12 cellular contexts compared by ENCODE assay signal in the genomic region with DNA sequence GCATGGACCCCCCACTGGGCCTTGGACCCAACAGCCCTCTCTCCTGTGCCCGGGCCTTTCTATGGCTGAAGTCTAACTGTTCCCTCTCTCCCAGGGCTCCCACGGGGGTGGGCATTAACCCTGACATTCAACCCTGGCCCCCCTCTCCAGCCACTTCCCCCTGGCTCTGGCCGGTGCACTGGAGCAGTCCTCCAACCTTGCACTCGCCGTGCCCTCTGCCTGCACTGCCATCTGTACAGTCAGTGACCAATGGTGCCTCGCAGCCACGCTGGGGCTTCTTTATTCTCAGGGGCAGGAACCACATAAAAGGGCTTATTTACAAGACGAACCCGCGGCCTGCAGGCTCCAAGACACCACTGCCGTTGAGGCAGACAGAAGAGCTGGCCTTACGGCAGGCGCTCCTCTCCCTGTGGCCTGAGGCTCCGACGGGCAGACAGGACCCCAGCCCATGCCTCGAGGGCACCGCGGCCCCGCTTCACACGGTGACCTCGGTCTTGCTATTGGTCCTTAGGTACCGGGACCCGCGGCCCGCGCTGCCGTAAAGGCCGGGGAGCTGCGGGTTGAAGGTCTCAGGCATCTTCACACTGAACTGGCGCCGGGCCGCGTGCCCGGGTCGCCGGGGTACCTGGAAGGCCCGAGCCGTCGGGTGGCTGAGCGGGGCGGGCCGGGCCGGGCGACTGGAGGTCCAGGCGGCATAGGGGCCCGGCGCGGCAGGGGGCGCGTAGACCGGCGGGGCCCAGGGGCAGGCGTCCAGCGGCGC. TPM values are rescaled to one million over a fixed set of nuclear protein-coding genes. Genes with fewer than 3 reads are reported as not detected.
DNase-seq lines count a peak whose midpoint lies in the region; ATAC-seq and TF ChIP-seq lines count a peak whose summit lies in the region.
"Had no signal": no experiment of that assay in that cellular context is flagged by ENCODE, and none has a peak within 500 bp of the region (broad histone marks: within the 10 kb centered on the region; RNA-seq: fewer than 3 reads in every experiment).

No MANE protein-coding gene starts in this region.

- H3K4me1 Mint-ChIP-seq in endodermal cell (peaks cover 4% of the 10 kb centered on the region), natural killer cell (peaks cover 12 to 37% of the 10 kb centered on the region in 2 donors)

- ATAC-seq in natural killer cell (no peak), PC-3 (no peak), HG03175 (IDR thresholded peaks at IDR 0.05; ENCODE audit: unreplicated experiment) (no peak), GM19035 (IDR thresholded peaks at IDR 0.05; ENCODE audit: unreplicated experiment) (no peak)

- H3K4me3 Mint-ChIP-seq in endodermal cell (no peak overlapping the region), natural killer cell (peak overlapping the region; percentile 83)

- H3K36me3 Mint-ChIP-seq in endodermal cell (ENCODE audit: low read depth) (peaks cover 12% of the 10 kb centered on the region), natural killer cell (no peaks in the 10 kb centered on the region)

- H2AFZ ChIP-seq in PC-3 (ENCODE audit: low read length) = no peak overlapping the region

- peaks cover 51% of the 10 kb centered on the region for H3K27me3 Mint-ChIP-seq in endodermal cell (ENCODE audit: insufficient read depth)
- peaks cover 12 to 24% of the 10 kb centered on the region in 2 donors for H3K27me3 Mint-ChIP-seq in natural killer cell (ENCODE audit: low read depth in 2 of 2)

- BruUV-seq in PC-3 (replicated peaks; lab: Mats Ljungman, UMichigan) = no TSS peak

- H3K9me2 ChIP-seq in PC-3 (replicated peaks; ENCODE audit: low read length) = no peaks in the 10 kb centered on the region

- H3K4me1 ChIP-seq in HEK293 (ENCODE audit: control insufficient read depth, insufficient read depth, low read length) (no peaks in the 10 kb centered on the region; the same call in 1 of the 2 replicates), endodermal cell (ENCODE audit: control insufficient read depth, insufficient read depth, low read length) (peaks cover 5% of the 10 kb centered on the region), PC-3 (ENCODE audit: insufficient read depth, low read length) (no peaks in the 10 kb centered on the region)

- POLR2A ChIA-PET in HEK293 (lab: Yijun Ruan, JAX) = interaction anchor here (1.8 kb wide), 1 partner anchor 10 kb away, joined by 5 read pairs; no protein-coding TSS in a partner anchor
- POLR2A ChIA-PET in PC-3 (lab: Charles Lee; ENCODE audit: unreplicated experiment) = no interaction called here

- 23 to 35% methylated on average over 44 to 55 of the region's 55 CpGs for WGBS in endodermal cell (ENCODE audit: insufficient coverage in 1 of 2, insufficient read length in 1 of 2), 2 experiments

- H3K4me2 ChIP-seq in PC-3 (ENCODE audit: low read length) = no peak overlapping the region

- H3K9ac ChIP-seq in endodermal cell (ENCODE audit: extremely low read depth, low read length, poor library complexity, severe bottlenecking) (no peak overlapping the region), PC-3 (ENCODE audit: low read length) (no peak overlapping the region)

- H3K27me3 ChIP-seq in endodermal cell (ENCODE audit: control insufficient read depth, insufficient read depth, low read length, poor library complexity, severe bottlenecking) = peaks cover 60% of the 10 kb centered on the region
- H3K27me3 ChIP-seq in PC-3 (ENCODE audit: low read length) = 0 out of 2 replicates have a peak, but pooled peaks cover 6% of the 10 kb centered on the region

- H3K9me3 Mint-ChIP-seq in endodermal cell = no peaks in the 10 kb centered on the region
- no peaks in the 10 kb centered on the region for H3K9me3 Mint-ChIP-seq in natural killer cell
- H3K9me3 Mint-ChIP-seq: activated T-helper 2 cell treated with anti-CD3 and anti-CD28 coated beads, Interferon-gamma antibody, Interleukin-2, Interleukin-4, amounts not matched to agents 10 μg/mL and 5 μg/mL and 100 μg/mL, durations not matched to agents 14 hours and 24 hours and 36 hours had no signal

- intact Hi-C loops in natural killer cell (cut with micrococcal nuclease) = no loop called here
- intact Hi-C loops in PC-3 (cut with micrococcal nuclease) = no loop called here

- H3K27ac ChIP-seq in HEK293 (ENCODE audit: extremely low read depth, low read depth, low read length) (no peak overlapping the region; the same call in 1 of the 2 replicates), endodermal cell (ENCODE audit: low read depth, low read length) (no peak overlapping the region), PC-3 (ENCODE audit: low read length) (no peak overlapping the region)

- H3K9me3 ChIP-seq in HEK293 (ENCODE audit: control insufficient read depth, insufficient read depth, low read depth, low read length) (no peaks in the 10 kb centered on the region), endodermal cell (ENCODE audit: control insufficient read depth, low read length) (no peaks in the 10 kb centered on the region), PC-3 (ENCODE audit: low read length) (no peaks in the 10 kb centered on the region)

- CTCF ChIA-PET in HEK293 (lab: Yijun Ruan, JAX) (interaction anchor here (1.9 kb wide), 1 partner anchor 163 kb away, joined by 5 read pairs; no protein-coding TSS in a partner anchor), PC-3 (lab: Charles Lee) (no interaction called here)

- no peak overlapping the region for H3K27ac Mint-ChIP-seq in endodermal cell
- peak overlapping the region in 1 of 2 donors; percentile 65 for H3K27ac Mint-ChIP-seq in natural killer cell
- H3K27ac Mint-ChIP-seq: activated T-helper 2 cell treated with anti-CD3 and anti-CD28 coated beads, Interferon-gamma antibody, Interleukin-2, Interleukin-4, amounts not matched to agents 10 μg/mL and 5 μg/mL and 100 μg/mL, durations not matched to agents 14 hours and 24 hours and 36 hours had no signal

- H3K36me3 ChIP-seq in HEK293 (ENCODE audit: control insufficient read depth in 2 of 2, insufficient read depth in 1 of 2, low read length in 2 of 2) (peaks cover 0 to 33% of the 10 kb centered on the region in 2 experiments; a peak in 1 of 3 replicates), endodermal cell (ENCODE audit: control insufficient read depth, insufficient read depth, low read length) (peaks cover 4% of the 10 kb centered on the region), PC-3 (ENCODE audit: low read depth, low read length) (no peaks in the 10 kb centered on the region)

- no peak overlapping the region for H3K4me3 ChIP-seq in HEK293 (ENCODE audit: low read depth, low read length)
- no peak overlapping the region for H3K4me3 ChIP-seq in endodermal cell (ENCODE audit: low read length)
- no peak overlapping the region for H3K4me3 ChIP-seq in PC-3 (ENCODE audit: low read length)

- TF ChIP-seq CTCF in HEK293 (tag by site-specific recombination; IDR thresholded peaks at IDR 0.05) (no peak), endodermal cell (conservative IDR thresholded peaks at IDR 0.05) (no peak), natural killer cell (IDR thresholded peaks at IDR 0.05) (no peak), PC-3 (conservative IDR thresholded peaks at IDR 0.05; ENCODE audit: low read depth, low read length) (no peak)

- no peaks in the 10 kb centered on the region for H3F3A ChIP-seq in PC-3 (ENCODE audit: low read length, unreplicated experiment)

- no peaks in the 10 kb centered on the region for H4K20me1 ChIP-seq in PC-3 (ENCODE audit: low read length)

- peak; percentile 25 for DNase-seq in Ammon's horn (ENCODE audit: low spot score)
- DNase-seq in endodermal cell = peak; percentile 79
- DNase-seq in natural killer cell = no peak
- no peak for DNase-seq in PC-3
- no peak for DNase-seq in LoVo (ENCODE audit: low spot score)
- DNase-seq: effector CD8-positive, alpha-beta T cell; NCI-H345 had no signal

- no peaks in the 10 kb centered on the region for H3K79me2 ChIP-seq in PC-3 (ENCODE audit: low read length)

TF ChIP-seq in HEK293, 187 proteins besides CTCF, POLR2A, EP300 and RAD21 (continues in another document):
- TF ChIP-seq ZSCAN30 (tag by site-specific recombination; IDR thresholded peaks at IDR 0.05) (no peak), ZNF146 (tag by site-specific recombination; IDR thresholded peaks at IDR 0.05) (no peak), GLIS2 (tag by site-specific recombination; IDR thresholded peaks at IDR 0.05) (0 out of 2 replicates have a peak, but pooled peaks have one; percentile 3)
- TF ChIP-seq, protein P1, sequence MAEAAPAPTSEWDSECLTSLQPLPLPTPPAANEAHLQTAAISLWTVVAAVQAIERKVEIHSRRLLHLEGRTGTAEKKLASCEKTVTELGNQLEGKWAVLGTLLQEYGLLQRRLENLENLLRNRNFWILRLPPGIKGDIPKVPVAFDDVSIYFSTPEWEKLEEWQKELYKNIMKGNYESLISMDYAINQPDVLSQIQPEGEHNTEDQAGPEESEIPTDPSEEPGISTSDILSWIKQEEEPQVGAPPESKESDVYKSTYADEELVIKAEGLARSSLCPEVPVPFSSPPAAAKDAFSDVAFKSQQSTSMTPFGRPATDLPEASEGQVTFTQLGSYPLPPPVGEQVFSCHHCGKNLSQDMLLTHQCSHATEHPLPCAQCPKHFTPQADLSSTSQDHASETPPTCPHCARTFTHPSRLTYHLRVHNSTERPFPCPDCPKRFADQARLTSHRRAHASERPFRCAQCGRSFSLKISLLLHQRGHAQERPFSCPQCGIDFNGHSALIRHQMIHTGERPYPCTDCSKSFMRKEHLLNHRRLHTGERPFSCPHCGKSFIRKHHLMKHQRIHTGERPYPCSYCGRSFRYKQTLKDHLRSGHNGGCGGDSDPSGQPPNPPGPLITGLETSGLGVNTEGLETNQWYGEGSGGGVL (tag by site-specific recombination; IDR thresholded peaks at IDR 0.05) = no peak

RNA-seq across cellular contexts. Expression of gene SHISA8, which starts 5.4 kb away (rescaled TPM):
- total RNA-seq in endodermal cell (under 1 TPM in 1 of 2 donors, not detected in 1; 0.58 TPM), natural killer cell (under 1 TPM in 1 of 3 donors, not detected in 2; 0.24 TPM), PC-3 (2014; rRNA removed) (not detected in 2 replicates)
- polyA plus RNA-seq in endodermal cell (2013, experiment 1 of 2) = 0.57 TPM
- polyA plus RNA-seq in endodermal cell (2013, experiment 2 of 2) = 0.70 TPM
- total RNA-seq: kidney epithelial cell had no signal

RNA-seq across cellular contexts. Expression of gene TNFRSF13C, which starts 17.1 kb away (rescaled TPM):
- total RNA-seq in endodermal cell (1 to 10 TPM; 1.7 to 3.3 TPM), natural killer cell (1 to 10 TPM; 2.4 to 3.2 (median 2.7) TPM), PC-3 (2014; rRNA removed) (0.58 and 0.66 TPM in 2 replicates)
- polyA plus RNA-seq in endodermal cell (2013, experiment 1 of 2) = 3.1 TPM
- polyA plus RNA-seq in endodermal cell (2013, experiment 2 of 2) = 2.4 TPM

RNA-seq across cellular contexts. Expression of gene CENPM, which starts 37.5 kb away (rescaled TPM):
- total RNA-seq in endodermal cell = 10 to 100 TPM; 28.5 to 43.1 TPM
- polyA plus RNA-seq in endodermal cell (2013, experiment 1 of 2) = 32.1 TPM
- 32.0 TPM for polyA plus RNA-seq in endodermal cell (2013, experiment 2 of 2)
- total RNA-seq in natural killer cell = 1 to 10 TPM; 4.2 to 7.1 (median 6.1) TPM
- 75.9 and 77.5 TPM in 2 replicates for total RNA-seq in PC-3 (2014; rRNA removed)

RNA-seq across cellular contexts. Expression of gene SEPTIN3, which starts 59.8 kb away (rescaled TPM):
- total RNA-seq in endodermal cell (10 to 100 TPM; 10.9 to 13.9 TPM), natural killer cell (under 1 TPM in 1 of 3 donors, not detected in 2; 0.38 TPM), PC-3 (2014; rRNA removed) (1.2 and 3.6 TPM in 2 replicates)
- polyA plus RNA-seq in endodermal cell (2013, experiment 1 of 2) = 62.4 TPM
- 55.8 TPM for polyA plus RNA-seq in endodermal cell (2013, experiment 2 of 2)

Comparison
In these comparisons a context has a peak if more than half of its experiments do, and no peak if none do; other contexts are left out.
1. DNase-seq: peak in Ammon's horn (single experiment) and endodermal cell (single experiment); none in natural killer cell (single experiment), PC-3 (single experiment) and LoVo (single experiment).